In genomic region chr5:81751836-81752643, GRCh38 we compare ENCODE assay signal across 8 cellular contexts. TPM values are rescaled to one million over a fixed set of nuclear protein-coding genes. Genes with fewer than 3 reads are reported as not detected.
DNase-seq lines count a peak whose midpoint lies in the region; ATAC-seq and TF ChIP-seq lines count a peak whose summit lies in the region.

No MANE protein-coding gene starts in this region.

- H3K9me3 Mint-ChIP-seq in activated CD4-positive, alpha-beta memory T cell treated with anti-CD3 and anti-CD28 coated beads for 36 hours: no peaks in the 10 kb centered on the region
- H3K9me3 Mint-ChIP-seq in osteocyte (ENCODE audit: unreplicated experiment): no peaks in the 10 kb centered on the region

- H3K36me3 Mint-ChIP-seq in activated CD4-positive, alpha-beta memory T cell treated with anti-CD3 and anti-CD28 coated beads for 36 hours: peaks cover 3% of the 10 kb centered on the region
- H3K36me3 Mint-ChIP-seq in osteocyte (ENCODE audit: unreplicated experiment): no peaks in the 10 kb centered on the region

- CTCF ChIA-PET in activated CD4-positive, alpha-beta memory T cell treated with anti-CD3 and anti-CD28 coated beads for 36 hours (lab: Charles Lee): interaction anchor here (1.0 to 2.8 kb wide), 4 partner anchors 87 to 326 kb away, joined by 3 to 22 read pairs (median 4); no protein-coding TSS in a partner anchor

- TF ChIP-seq CTCF in fibroblast of the aortic adventitia (IDR thresholded peaks at IDR 0.05; ENCODE audit: insufficient read depth, low read length): no peak
- TF ChIP-seq CTCF in osteocyte (IDR thresholded peaks at IDR 0.05): no peak

- POLR2A ChIA-PET in activated CD4-positive, alpha-beta memory T cell treated with anti-CD3 and anti-CD28 coated beads for 36 hours (lab: Charles Lee): interaction anchor here (1.1 to 4.2 kb wide), 6 partner anchors 10 to 526 kb away, joined by 3 to 62 read pairs (median 8); partner anchors contain the start of gene RPS23

- H3K27ac Mint-ChIP-seq in activated CD4-positive, alpha-beta memory T cell treated with anti-CD3 and anti-CD28 coated beads for 36 hours: peak overlapping the region; percentile 35
- peak overlapping the region; percentile 76 for H3K27ac Mint-ChIP-seq in osteocyte (ENCODE audit: unreplicated experiment)

- H3K4me3 ChIP-seq in fibroblast of the aortic adventitia (ENCODE audit: low read depth, low read length): peak overlapping the region; percentile 61

- no peak for ATAC-seq in HG02938 (IDR thresholded peaks at IDR 0.05; ENCODE audit: unreplicated experiment)
- ATAC-seq in GM21515 (IDR thresholded peaks at IDR 0.05; ENCODE audit: unreplicated experiment): no peak
- ATAC-seq in HG02970 (IDR thresholded peaks at IDR 0.05; ENCODE audit: low FRiP score, unreplicated experiment): no peak

- H3K4me3 Mint-ChIP-seq in activated CD4-positive, alpha-beta memory T cell treated with anti-CD3 and anti-CD28 coated beads for 36 hours: peak overlapping the region; percentile 83
- H3K4me3 Mint-ChIP-seq in osteocyte (ENCODE audit: unreplicated experiment): peak overlapping the region; percentile 64

- DNase-seq in Ammon's horn (ENCODE audit: low spot score) (peak; percentile 57), HCEC 1CT (peak; percentile 16), fibroblast of the aortic adventitia (ENCODE audit: low read depth) (peak; percentile 37), osteocyte (ENCODE audit: extremely low spot score, unreplicated experiment) (no peak)
- DNase-seq in activated CD4-positive, alpha-beta memory T cell treated with anti-CD3 and anti-CD28 coated beads for 36 hours: no peak

- peaks cover 21% of the 10 kb centered on the region for H3K4me1 Mint-ChIP-seq in activated CD4-positive, alpha-beta memory T cell treated with anti-CD3 and anti-CD28 coated beads for 36 hours (ENCODE audit: low read depth)
- H3K4me1 Mint-ChIP-seq in osteocyte (ENCODE audit: unreplicated experiment): peaks cover 60% of the 10 kb centered on the region

- H3K27me3 Mint-ChIP-seq in activated CD4-positive, alpha-beta memory T cell treated with anti-CD3 and anti-CD28 coated beads for 36 hours: no peaks in the 10 kb centered on the region
- no peaks in the 10 kb centered on the region for H3K27me3 Mint-ChIP-seq in osteocyte (ENCODE audit: unreplicated experiment)

- intact Hi-C loops in activated CD4-positive, alpha-beta memory T cell treated with anti-CD3 and anti-CD28 coated beads for 36 hours (cut with micrococcal nuclease): loop anchor here (1.0 to 5.0 kb wide), 6 partner anchors 27 to 605 kb away; partner anchors contain the start of gene ZCCHC9

RNA-seq across cellular contexts. Expression of gene SSBP2, which starts 1.1 kb away (rescaled TPM):
- total RNA-seq in activated CD4-positive, alpha-beta memory T cell treated with anti-CD3 and anti-CD28 coated beads for 36 hours: 10 to 100 TPM; 13.0 to 14.2 TPM
- total RNA-seq in fibroblast of the aortic adventitia (ENCODE audit: low replicate concordance) (11.3 and 34.3 TPM in 2 replicates), osteocyte (62.1 and 65.9 TPM in 2 replicates)

Comparison
In these comparisons a context has a peak if more than half of its experiments do, and no peak if none do; other contexts are left out.
1. DNase-seq: peak in Ammon's horn (single experiment), HCEC 1CT (single experiment) and fibroblast of the aortic adventitia (single experiment); none in activated CD4-positive, alpha-beta memory T cell treated with anti-CD3 and anti-CD28 coated beads for 36 hours (single experiment) and osteocyte (single experiment).